ENCODE assay signal across 1 cellular context in genomic region chr19:12782424-12783225, GRCh38.
A peak's percentile ranks its signal among the peaks of the same experiment; 100 is the strongest.
TF ChIP-seq lines count a peak whose summit lies in the region.

No MANE protein-coding gene starts in this region.

TF ChIP-seq in GM12878, 131 proteins besides CTCF, POLR2A, EP300 and RAD21 (continued from another document and continues in another):
- no peak for TF ChIP-seq ZBTB4 (CRISPR knock-in tag; IDR thresholded peaks at IDR 0.05)
- no peak; the same call in none of the 2 replicates for TF ChIP-seq NRF1 (conservative IDR thresholded peaks at IDR 0.05; ENCODE audit: low read depth, low read length)
- 0 out of 2 replicates have a peak, but pooled peaks have one; percentile 19 for TF ChIP-seq SMARCA5 (IDR thresholded peaks at IDR 0.05)
- TF ChIP-seq MTA3 (IDR thresholded peaks at IDR 0.05; ENCODE audit: borderline replicate concordance, low read length), result no peak
- peak; percentile 91 to 94 for TF ChIP-seq IKZF2 (IDR thresholded peaks at IDR 0.05)
- TF ChIP-seq MYC (IDR thresholded peaks at IDR 0.05; ENCODE audit: insufficient read depth, insufficient read length, insufficient replicate concordance, low read length, severe bottlenecking), result peak; percentile 75
- TF ChIP-seq SMAD1 (IDR thresholded peaks at IDR 0.05; ENCODE audit: low read depth, partially characterized antibody), result no peak
- TF ChIP-seq BMI1 (IDR thresholded peaks at IDR 0.05; ENCODE audit: borderline replicate concordance), result peak; percentile 97
- no peak for TF ChIP-seq MYB (IDR thresholded peaks at IDR 0.05; ENCODE audit: borderline replicate concordance, low read depth, low read length)
- TF ChIP-seq MXI1 (IDR thresholded peaks at IDR 0.05; ENCODE audit: low read depth, low read length), result peak; percentile 84; the same call in 1 of the 2 replicates
- TF ChIP-seq SP1 (IDR thresholded peaks at IDR 0.05; ENCODE audit: low read depth, low read length), result peak; percentile 79
- no peak for TF ChIP-seq YBX1 (IDR thresholded peaks at IDR 0.05)
- TF ChIP-seq ZBED1 (IDR thresholded peaks at IDR 0.05; ENCODE audit: borderline replicate concordance), result peak; percentile 22; the same call in 1 of the 2 replicates
- no peak for TF ChIP-seq NFIC (IDR thresholded peaks at IDR 0.05; ENCODE audit: low read depth, low read length)
- TF ChIP-seq NKRF (conservative IDR thresholded peaks at IDR 0.05), result peak; percentile 66
- no peak for TF ChIP-seq HDGF (IDR thresholded peaks at IDR 0.05)
- TF ChIP-seq IKZF1 (conservative IDR thresholded peaks at IDR 0.05), result peak; percentile 99
- TF ChIP-seq KAT2A (conservative IDR thresholded peaks at IDR 0.05; ENCODE audit: control insufficient read depth, low read depth, low read length), result no peak
- peak; percentile 76; the same call in 1 of the 2 replicates for TF ChIP-seq POLR2AphosphoS2 (IDR thresholded peaks at IDR 0.05; ENCODE audit: low read depth, low read length)
- peak; percentile 100 for TF ChIP-seq GATAD2B (conservative IDR thresholded peaks at IDR 0.05; ENCODE audit: low read depth)
- no peak; the same call in 1 of the 2 replicates for TF ChIP-seq POLR2AphosphoS5 (IDR thresholded peaks at IDR 0.05; ENCODE audit: low read length)
- no peak for TF ChIP-seq STAT3 (IDR thresholded peaks at IDR 0.05; ENCODE audit: low read depth, low read length)
- TF ChIP-seq NR2F1 (conservative IDR thresholded peaks at IDR 0.05), result peak; percentile 96
- TF ChIP-seq PKNOX1 (IDR thresholded peaks at IDR 0.05), result peak; percentile 5; the same call in 1 of the 2 replicates
- TF ChIP-seq FOS (IDR thresholded peaks at IDR 0.05; ENCODE audit: borderline replicate concordance, extremely low read depth, insufficient read length), result no peak
- TF ChIP-seq JUNB (IDR thresholded peaks at IDR 0.05), result no peak
- peak; percentile 54 for TF ChIP-seq KLF5 (IDR thresholded peaks at IDR 0.05; ENCODE audit: partially characterized antibody)
- TF ChIP-seq CEBPB (IDR thresholded peaks at IDR 0.05; ENCODE audit: borderline replicate concordance in 1 of 2, low read depth in 2 of 2, low read length in 2 of 2), result peak in 1 of 2 experiments; percentile 51; a peak in 1 of 4 replicates
- TF ChIP-seq ZNF687 (IDR thresholded peaks at IDR 0.05), result peak; percentile 97
- no peak for TF ChIP-seq CBX5 (IDR thresholded peaks at IDR 0.05; ENCODE audit: low read depth)
- TF ChIP-seq ZNF207 (IDR thresholded peaks at IDR 0.05; ENCODE audit: borderline replicate concordance), result peak; percentile 73; the same call in 1 of the 2 replicates
- TF ChIP-seq ESRRA (IDR thresholded peaks at IDR 0.05; ENCODE audit: low read length), result no peak
- no peak for TF ChIP-seq SKIL (IDR thresholded peaks at IDR 0.05; ENCODE audit: low read depth, poor library complexity, severe bottlenecking)
- TF ChIP-seq USF1 (IDR thresholded peaks at IDR 0.05; ENCODE audit: borderline replicate concordance, extremely low read length, insufficient read depth, low read depth, low read length), result no peak
- no peak for TF ChIP-seq E2F8 (IDR thresholded peaks at IDR 0.05; ENCODE audit: low read depth, partially characterized antibody)
- TF ChIP-seq CEBPZ (IDR thresholded peaks at IDR 0.05; ENCODE audit: low read depth, low read length), result no peak; the same call in 1 of the 2 replicates
- TF ChIP-seq SRF (IDR thresholded peaks at IDR 0.05; ENCODE audit: low read depth in 2 of 2, low read length in 2 of 2), result peak in 1 of 2 experiments; percentile 15; a peak in 2 of 4 replicates
- 0 out of 2 replicates have a peak, but pooled peaks have one; percentile 70 for TF ChIP-seq CHD1 (IDR thresholded peaks at IDR 0.05; ENCODE audit: low read depth, low read length)
- peak; percentile 90 for TF ChIP-seq LARP7 (IDR thresholded peaks at IDR 0.05)
- TF ChIP-seq TBL1XR1 (IDR thresholded peaks at IDR 0.05; ENCODE audit: low read depth, low read length), result peak; percentile 95
- no peak for TF ChIP-seq SUZ12 (IDR thresholded peaks at IDR 0.05; ENCODE audit: unreplicated experiment)
- TF ChIP-seq NBN (IDR thresholded peaks at IDR 0.05), result peak; percentile 94
- peak; percentile 41; the same call in 1 of the 2 replicates for TF ChIP-seq HCFC1 (IDR thresholded peaks at IDR 0.05; ENCODE audit: low read length)
- TF ChIP-seq NFXL1 (IDR thresholded peaks at IDR 0.05; ENCODE audit: borderline replicate concordance), result no peak
